ENCODE assay signal across 34 cellular contexts in the genomic region with DNA sequence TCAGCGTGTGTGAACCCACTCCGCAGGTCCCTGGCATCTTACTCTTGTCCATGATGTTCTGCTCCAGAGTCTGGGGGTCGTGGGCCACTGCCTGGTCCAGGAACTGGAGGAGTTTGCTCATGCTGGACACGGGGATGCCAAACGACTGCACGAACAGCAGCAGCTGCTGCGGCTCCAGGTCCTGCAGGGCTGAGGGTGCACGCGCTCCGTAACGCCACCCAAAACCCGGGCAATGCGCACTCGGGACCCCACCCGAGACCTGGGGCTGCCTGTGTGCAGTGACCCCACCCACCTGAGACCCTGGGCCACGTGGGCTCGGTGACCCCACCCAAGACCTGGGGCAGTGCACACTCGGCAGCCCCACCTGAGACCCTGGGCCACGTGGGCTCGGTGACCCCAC.
"Had no signal": no experiment of that assay in that cellular context is flagged by ENCODE, and none has a peak within 500 bp of the region (broad histone marks: within the 10 kb centered on the region; RNA-seq: fewer than 3 reads in every experiment).

No MANE protein-coding gene starts in this region.

- H3K9me3 ChIP-seq: ascending aorta, breast epithelium, colonic mucosa, esophagus squamous epithelium, gastroesophageal sphincter, heart right ventricle had no signal

- H3K36me3 Mint-ChIP-seq: activated naive CD4-positive, alpha-beta T cell treated with anti-CD3 and anti-CD28 coated beads, Interleukin-2, amount 50 U/mL, for 72 hours; activated naive CD8-positive, alpha-beta T cell treated with anti-CD3 and anti-CD28 coated beads, Interleukin-2, amount 10 ng/mL, durations not matched to agents 7 days and 5 days had no signal

- H3K36me3 ChIP-seq: colonic mucosa had no signal

- ATAC-seq: activated CD4-positive, CD25-positive, alpha-beta regulatory T cell treated with anti-CD3 and anti-CD28 coated beads, Interleukin-2, amount 50 U/mL, for 24 hours; activated naive CD4-positive, alpha-beta T cell treated with anti-CD3 and anti-CD28 coated beads, Interleukin-2, amount 50 U/mL, for 72 hours; activated T-cell treated with anti-CD3 and anti-CD28 coated beads, Interleukin-2, amount 50 U/mL, for 72 hours; gastroesophageal sphincter; heart right ventricle; T-helper 17 cell had no signal

- H3K27me3 ChIP-seq: ascending aorta, breast epithelium, cardiac muscle cell, colonic mucosa, esophagus squamous epithelium, gastroesophageal sphincter, heart right ventricle had no signal

- H3K27ac ChIP-seq: ascending aorta, breast epithelium, cardiac muscle cell, colonic mucosa, epithelial cell of prostate, esophagus squamous epithelium, gastroesophageal sphincter, heart right ventricle, WERI-Rb-1 had no signal

- FAIRE-seq: endometrium, endothelial cell of umbilical vein had no signal

- H3K4me3 Mint-ChIP-seq: activated B cell treated with CpG ODN at 0.5 μM for 24 hours; activated CD4-positive, alpha-beta memory T cell treated with anti-CD3 and anti-CD28 coated beads, Interleukin-2, amount 10 ng/mL, durations not matched to agents 7 days and 5 days; activated CD4-positive, alpha-beta T cell treated with anti-CD3 and anti-CD28 coated beads, Interleukin-2, amount 10 ng/mL, durations not matched to agents 24 days and 14 days; activated naive CD4-positive, alpha-beta T cell treated with anti-CD3 and anti-CD28 coated beads, Interleukin-2, amount 10 ng/mL, durations not matched to agents 7 days and 5 days; activated naive CD8-positive, alpha-beta T cell treated with anti-CD3 and anti-CD28 coated beads, Interleukin-2, amount 10 ng/mL, durations not matched to agents 7 days and 5 days; activated T-cell treated with anti-CD3 and anti-CD28 coated beads, Interleukin-2, amount 50 U/mL, for 24 hours; activated T-cell treated with anti-CD3 and anti-CD28 coated beads, Interleukin-2, amount 50 U/mL, for 72 hours; brain; T-helper 17 cell; T-helper 2 cell treated with Interferon-gamma antibody and Interleukin-4, amounts not matched to agents 5 μg/mL and 100 μg/mL, for 36 hours had no signal

- H3K4me1 Mint-ChIP-seq: activated B cell treated with CpG ODN at 0.5 μM for 24 hours; activated CD4-positive, alpha-beta memory T cell treated with anti-CD3 and anti-CD28 coated beads, Interleukin-2, amount 10 ng/mL, durations not matched to agents 7 days and 5 days; activated CD4-positive, alpha-beta T cell treated with anti-CD3 and anti-CD28 coated beads, Interleukin-2, amount 10 ng/mL, durations not matched to agents 24 days and 14 days; activated naive CD4-positive, alpha-beta T cell treated with anti-CD3 and anti-CD28 coated beads, Interleukin-2, amount 10 ng/mL, durations not matched to agents 7 days and 5 days; activated naive CD8-positive, alpha-beta T cell treated with anti-CD3 and anti-CD28 coated beads, Interleukin-2, amount 10 ng/mL, durations not matched to agents 7 days and 5 days; brain had no signal

- H3K27me3 Mint-ChIP-seq: activated B cell treated with CpG ODN at 0.5 μM for 24 hours; activated CD4-positive, alpha-beta memory T cell treated with anti-CD3 and anti-CD28 coated beads, Interleukin-2, amount 10 ng/mL, durations not matched to agents 7 days and 5 days; activated CD4-positive, alpha-beta T cell treated with anti-CD3 and anti-CD28 coated beads, Interleukin-2, amount 10 ng/mL, durations not matched to agents 24 days and 14 days; activated naive CD4-positive, alpha-beta T cell treated with anti-CD3 and anti-CD28 coated beads, Interleukin-2, amount 10 ng/mL, durations not matched to agents 7 days and 5 days; activated naive CD8-positive, alpha-beta T cell treated with anti-CD3 and anti-CD28 coated beads, Interleukin-2, amount 10 ng/mL, durations not matched to agents 7 days and 5 days; activated T-cell treated with anti-CD3 and anti-CD28 coated beads, Interleukin-2, amount 50 U/mL, for 24 hours; T-helper 17 cell had no signal

- H3K4me1 ChIP-seq: ascending aorta, breast epithelium, colonic mucosa, esophagus squamous epithelium, gastroesophageal sphincter, heart right ventricle had no signal

- H3K9me3 Mint-ChIP-seq: activated B cell treated with CpG ODN at 0.5 μM for 24 hours; activated CD4-positive, alpha-beta memory T cell treated with anti-CD3 and anti-CD28 coated beads, Interleukin-2, amount 10 ng/mL, durations not matched to agents 7 days and 5 days; activated CD4-positive, alpha-beta T cell treated with anti-CD3 and anti-CD28 coated beads, Interleukin-2, amount 10 ng/mL, durations not matched to agents 24 days and 14 days; activated naive CD4-positive, alpha-beta T cell treated with anti-CD3 and anti-CD28 coated beads, Interleukin-2, amount 10 ng/mL, durations not matched to agents 7 days and 5 days; activated naive CD4-positive, alpha-beta T cell treated with anti-CD3 and anti-CD28 coated beads, Interleukin-2, amount 50 U/mL, for 72 hours; activated naive CD8-positive, alpha-beta T cell treated with anti-CD3 and anti-CD28 coated beads, Interleukin-2, amount 10 ng/mL, durations not matched to agents 7 days and 5 days; activated T-cell treated with anti-CD3 and anti-CD28 coated beads, Interleukin-2, amount 50 U/mL, for 24 hours; activated T-cell treated with anti-CD3 and anti-CD28 coated beads, Interleukin-2, amount 50 U/mL, for 72 hours; brain; T-helper 2 cell treated with Interferon-gamma antibody and Interleukin-4, amounts not matched to agents 5 μg/mL and 100 μg/mL, for 36 hours had no signal

- H3K27ac Mint-ChIP-seq: activated B cell treated with CpG ODN at 0.5 μM for 24 hours; activated CD4-positive, alpha-beta memory T cell treated with anti-CD3 and anti-CD28 coated beads, Interleukin-2, amount 10 ng/mL, durations not matched to agents 7 days and 5 days; activated CD4-positive, alpha-beta T cell treated with anti-CD3 and anti-CD28 coated beads, Interleukin-2, amount 10 ng/mL, durations not matched to agents 24 days and 14 days; activated naive CD4-positive, alpha-beta T cell treated with anti-CD3 and anti-CD28 coated beads, Interleukin-2, amount 10 ng/mL, durations not matched to agents 7 days and 5 days; activated naive CD4-positive, alpha-beta T cell treated with anti-CD3 and anti-CD28 coated beads, Interleukin-2, amount 50 U/mL, for 72 hours; activated naive CD8-positive, alpha-beta T cell treated with anti-CD3 and anti-CD28 coated beads, Interleukin-2, amount 10 ng/mL, durations not matched to agents 7 days and 5 days; activated T-cell treated with anti-CD3 and anti-CD28 coated beads, Interleukin-2, amount 50 U/mL, for 24 hours; activated T-cell treated with anti-CD3 and anti-CD28 coated beads, Interleukin-2, amount 50 U/mL, for 72 hours; brain; T-helper 2 cell treated with Interferon-gamma antibody and Interleukin-4, amounts not matched to agents 5 μg/mL and 100 μg/mL, for 36 hours had no signal

- DNase-seq: activated B cell treated with CpG ODN at 0.5 μM for 24 hours; activated CD4-positive, alpha-beta memory T cell treated with anti-CD3 and anti-CD28 coated beads, Interleukin-2, amount 10 ng/mL, durations not matched to agents 7 days and 5 days; activated CD4-positive, alpha-beta T cell treated with anti-CD3 and anti-CD28 coated beads, Interleukin-2, amount 10 ng/mL, durations not matched to agents 24 days and 14 days; activated CD4-positive, alpha-beta T cell treated with anti-CD3 and anti-CD28 coated beads, Interleukin-2, amount 50 U/mL, for 4 hours; activated CD8-positive, alpha-beta memory T cell treated with anti-CD3 and anti-CD28 coated beads, Interleukin-2, amount 50 U/mL, for 48 hours; activated gamma-delta T cell; activated naive CD4-positive, alpha-beta T cell; activated naive CD4-positive, alpha-beta T cell treated with anti-CD3 and anti-CD28 coated beads, Interleukin-2, amount 10 ng/mL, durations not matched to agents 7 days and 5 days; activated naive CD8-positive, alpha-beta T cell treated with anti-CD3 and anti-CD28 coated beads, Interleukin-2, amount 10 ng/mL, durations not matched to agents 7 days and 5 days; activated T-cell treated with anti-CD3 and anti-CD28 coated beads for 4 hours; activated T-cell treated with anti-CD3 and anti-CD28 coated beads, Interleukin-2, amount 50 U/mL, for 24 hours; activated T-cell treated with anti-CD3 and anti-CD28 coated beads, Interleukin-2, amount 50 U/mL, for 72 hours; central memory CD4-positive, alpha-beta T cell; cerebellar nuclear complex; colonic mucosa; effector CD8-positive, alpha-beta T cell; esophagus squamous epithelium; foreskin melanocyte; heart right ventricle; T-helper 1 cell; T-helper 17 cell; T1000 had no signal

- H3K4me3 ChIP-seq: ascending aorta, breast epithelium, cardiac muscle cell, colonic mucosa, esophagus squamous epithelium, gastroesophageal sphincter, heart right ventricle had no signal
